Comparison of ENCODE assay signal across 8 cellular contexts in the genomic region with DNA sequence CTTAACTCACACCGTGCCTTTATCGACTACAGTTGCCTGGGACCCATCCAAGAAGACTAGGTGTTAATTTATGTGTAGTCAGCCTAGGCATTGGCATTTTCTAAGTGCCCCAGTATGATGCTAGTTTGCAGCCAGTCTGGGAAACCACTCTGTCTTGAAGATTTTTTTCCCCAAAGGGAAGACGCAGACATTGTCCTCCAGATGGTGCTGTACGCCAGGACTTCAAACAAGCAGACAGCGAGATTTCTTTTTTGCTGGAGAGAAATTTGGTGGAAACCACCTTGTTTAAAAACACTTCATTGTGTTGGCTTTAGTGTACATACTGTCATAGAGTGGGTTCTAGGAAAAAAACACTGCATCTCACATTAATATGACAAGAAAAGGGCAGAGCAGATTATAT. TPM values are rescaled to one million over a fixed set of nuclear protein-coding genes. Genes with fewer than 3 reads are reported as not detected.
A peak's percentile ranks its signal among the peaks of the same experiment; 100 is the strongest.
DNase-seq lines count a peak whose midpoint lies in the region; FAIRE-seq lines count a peak whose summit lies in the region.

No MANE protein-coding gene starts in this region.

- intact Hi-C loops in activated CD4-positive, alpha-beta memory T cell treated with anti-CD3 and anti-CD28 coated beads for 36 hours (cut with micrococcal nuclease) = no loop called here

- in situ Hi-C loops in G401 (cut with HindIII; ENCODE audit: low sequenced_read_pairs) = no loop called here

- no peaks in the 10 kb centered on the region for H3K27me3 Mint-ChIP-seq in activated CD4-positive, alpha-beta memory T cell treated with anti-CD3 and anti-CD28 coated beads for 36 hours

- peaks cover 2% of the 10 kb centered on the region for H3K36me3 Mint-ChIP-seq in activated CD4-positive, alpha-beta memory T cell treated with anti-CD3 and anti-CD28 coated beads for 36 hours

- CTCF ChIA-PET in activated CD4-positive, alpha-beta memory T cell treated with anti-CD3 and anti-CD28 coated beads for 36 hours (lab: Charles Lee) = interaction anchor here (1.1 kb wide), 1 partner anchor 56 kb away, joined by 3 read pairs; no protein-coding TSS in a partner anchor

- no peaks in the 10 kb centered on the region for H3K9me3 Mint-ChIP-seq in activated CD4-positive, alpha-beta memory T cell treated with anti-CD3 and anti-CD28 coated beads for 36 hours

- POLR2A ChIA-PET in activated CD4-positive, alpha-beta memory T cell treated with anti-CD3 and anti-CD28 coated beads for 36 hours (lab: Charles Lee) = no interaction called here

- H3K4me1 Mint-ChIP-seq in activated CD4-positive, alpha-beta memory T cell treated with anti-CD3 and anti-CD28 coated beads for 36 hours (ENCODE audit: low read depth) = peaks cover 3% of the 10 kb centered on the region

- H3K27ac Mint-ChIP-seq in activated CD4-positive, alpha-beta memory T cell treated with anti-CD3 and anti-CD28 coated beads for 36 hours = no peak overlapping the region

- no peak overlapping the region for H3K4me3 Mint-ChIP-seq in activated CD4-positive, alpha-beta memory T cell treated with anti-CD3 and anti-CD28 coated beads for 36 hours

- peak; percentile 53 for FAIRE-seq in A204.1 (lab: Jason Lieb, UNC)

- DNase-seq in G401 (ENCODE audit: low spot score) (peak; percentile 37), NCI-H1092 (lab: John Stamatoyannopoulos, UW) (peak; percentile 1), medulla oblongata (ENCODE audit: extremely low spot score) (peak; percentile 22), HuH-7.5 (ENCODE audit: low spot score) (no peak), islet precursor cell (no peak)
- DNase-seq in activated CD4-positive, alpha-beta memory T cell treated with anti-CD3 and anti-CD28 coated beads for 36 hours = peak; percentile 13
- DNase-seq in activated CD8-positive, alpha-beta memory T cell treated with anti-CD3 and anti-CD28 coated beads for 24 hours = no peak

RNA-seq across cellular contexts. Expression of a gene that starts 30.0 kb away (rescaled TPM):
- 6.1 and 8.6 TPM in 2 replicates for total RNA-seq in G401 (2014; rRNA removed; shearing (Covaris generic))
- 10 to 100 TPM; 13.1 to 13.9 TPM for total RNA-seq in activated CD4-positive, alpha-beta memory T cell treated with anti-CD3 and anti-CD28 coated beads for 36 hours

RNA-seq across cellular contexts. Expression of a gene that starts 35.4 kb away (rescaled TPM):
- 0.71 and 7.4 TPM in 2 replicates for total RNA-seq in G401 (2014; rRNA removed; shearing (Covaris generic))
- under 1 TPM; 0.19 to 0.29 TPM for total RNA-seq in activated CD4-positive, alpha-beta memory T cell treated with anti-CD3 and anti-CD28 coated beads for 36 hours

Comparison
In these comparisons a context has a peak if more than half of its experiments do, and no peak if none do; other contexts are left out.
1. DNase-seq: peak in G401 (single experiment), NCI-H1092 (single experiment), activated CD4-positive, alpha-beta memory T cell treated with anti-CD3 and anti-CD28 coated beads for 36 hours (single experiment) and medulla oblongata (single experiment); none in HuH-7.5 (single experiment), activated CD8-positive, alpha-beta memory T cell treated with anti-CD3 and anti-CD28 coated beads for 24 hours (single experiment) and islet precursor cell (single experiment).